In genomic region chr3:94314218-94314883, GRCh38 we compare ENCODE assay signal across 21 cellular contexts.
DNase-seq lines count a peak whose midpoint lies in the region; ATAC-seq, FAIRE-seq and TF ChIP-seq lines count a peak whose summit lies in the region.
"Had no signal": no experiment of that assay in that cellular context is flagged by ENCODE, and none has a peak within 500 bp of the region (broad histone marks: within the 10 kb centered on the region; RNA-seq: fewer than 3 reads in every experiment).

No MANE protein-coding gene starts in this region.

- no peak for TF ChIP-seq CTCF in Calu3 (IDR thresholded peaks at IDR 0.05; ENCODE audit: unreplicated experiment)

- FAIRE-seq in colon (lab: Jason Lieb, UNC) = peak; percentile 88
- peak; percentile 81 for FAIRE-seq in small intestine (lab: Jason Lieb, UNC)
- FAIRE-seq: GM12892 had no signal

- ATAC-seq in left colon = peak; percentile 63
- no peak for ATAC-seq in HG02588 (IDR thresholded peaks at IDR 0.05; ENCODE audit: unreplicated experiment)
- ATAC-seq in HG02623 (IDR thresholded peaks at IDR 0.05; ENCODE audit: unreplicated experiment) = no peak
- ATAC-seq: HCT116 had no signal

- no peaks in the 10 kb centered on the region for H3K4me1 ChIP-seq in small intestine (ENCODE audit: control insufficient read depth in 2 of 2, insufficient read depth in 1 of 2, low read depth in 1 of 2, low read length in 1 of 2)
- H3K4me1 ChIP-seq: BE2C had no signal

- no peak overlapping the region for H3K4me3 ChIP-seq in small intestine (ENCODE audit: low read depth in 1 of 2, low read length in 2 of 2)
- H3K4me3 ChIP-seq: BLaER1 treated with 17β-estradiol and CSF1 and Interleukin-3, amounts not matched to agents 10 nM and 100 nM had no signal

- no peak for DNase-seq in HEK293T (ENCODE audit: extremely low spot score)
- no peak for DNase-seq in left colon
- DNase-seq in small intestine = no peak
- DNase-seq in Calu3 = no peak
- DNase-seq: ACHN; AML-193; BE2C; CD4-positive, alpha-beta T cell; CD8-positive, alpha-beta memory T cell; DND-41; GOT3; H9; HFFc6 had no signal

- no peak overlapping the region for H3K27ac Mint-ChIP-seq in Calu3 (ENCODE audit: unreplicated experiment)
- H3K27ac Mint-ChIP-seq: CD14-positive monocyte; CD4-positive, alpha-beta T cell; CD8-positive, alpha-beta memory T cell; H9; HFFc6 had no signal

- H3K4me1 Mint-ChIP-seq in Calu3 (ENCODE audit: low read depth, unreplicated experiment) = no peaks in the 10 kb centered on the region
- H3K4me1 Mint-ChIP-seq: CD14-positive monocyte; CD8-positive, alpha-beta memory T cell; H9 had no signal

- WGBS in small intestine, 3 donors = 24 to 66% (median 45%) methylated on average over 2 of the region's 2 CpGs

- no peak overlapping the region for H3K4me3 Mint-ChIP-seq in Calu3 (ENCODE audit: low read depth, unreplicated experiment)
- H3K4me3 Mint-ChIP-seq: CD14-positive monocyte; CD4-positive, alpha-beta T cell; CD8-positive, alpha-beta memory T cell; H9; HFFc6 had no signal

- no peaks in the 10 kb centered on the region for H3K36me3 ChIP-seq in small intestine (ENCODE audit: control insufficient read depth in 2 of 2, insufficient read depth in 2 of 2, low read length in 2 of 2)
- H3K36me3 ChIP-seq: BE2C; BLaER1 treated with 17β-estradiol and CSF1 and Interleukin-3, amounts not matched to agents 10 nM and 100 nM had no signal

- H3K9me3 Mint-ChIP-seq in Calu3 (ENCODE audit: low read depth, unreplicated experiment) = peaks cover 2% of the 10 kb centered on the region
- H3K9me3 Mint-ChIP-seq: H9, HFFc6 had no signal

- no peaks in the 10 kb centered on the region for H3K27me3 ChIP-seq in small intestine (ENCODE audit: control insufficient read depth in 2 of 2, insufficient read depth in 2 of 2, low read length in 2 of 2)
- H3K27me3 ChIP-seq: BE2C; BLaER1 treated with 17β-estradiol and CSF1 and Interleukin-3, amounts not matched to agents 10 nM and 100 nM had no signal

- CTCF ChIA-PET in HEK293T (lab: Yijun Ruan, JAX) = no interaction called here
- CTCF ChIA-PET in Calu3 (lab: Charles Lee) = no interaction called here

- no TSS peak for BruUV-seq in Calu3 (replicated peaks; lab: Mats Ljungman, UMichigan)

- POLR2A ChIA-PET in HEK293T (lab: Yijun Ruan, JAX) = no interaction called here

- H3K27ac ChIP-seq in small intestine (ENCODE audit: low read depth in 1 of 2, low read length in 1 of 2) = no peak overlapping the region
- H3K27ac ChIP-seq: 22Rv1; BLaER1 treated with 17β-estradiol and CSF1 and Interleukin-3, amounts not matched to agents 10 nM and 100 nM had no signal

- no peaks in the 10 kb centered on the region for H3K9me3 ChIP-seq in small intestine (ENCODE audit: control insufficient read depth, low read depth)
- H3K9me3 ChIP-seq: BE2C; BLaER1 treated with 17β-estradiol and CSF1 and Interleukin-3, amounts not matched to agents 10 nM and 100 nM had no signal

- H3K36me3 Mint-ChIP-seq in Calu3 (ENCODE audit: insufficient read depth, unreplicated experiment) = no peaks in the 10 kb centered on the region
- H3K36me3 Mint-ChIP-seq: CD14-positive monocyte; CD8-positive, alpha-beta memory T cell had no signal

- H3K27me3 Mint-ChIP-seq in Calu3 (ENCODE audit: unreplicated experiment) = no peaks in the 10 kb centered on the region
- H3K27me3 Mint-ChIP-seq: CD4-positive, alpha-beta T cell; CD8-positive, alpha-beta memory T cell had no signal

- intact Hi-C loops in left colon (cut with DNase I, micrococcal nuclease) (no loop called here), Calu3 (cut with micrococcal nuclease; ENCODE audit: unreplicated experiment) (no loop called here)

TF ChIP-seq in HEK293T, 16 proteins besides CTCF, POLR2A, EP300 and RAD21:
- TF ChIP-seq PKNOX1 (IDR thresholded peaks at IDR 0.05) (peak; percentile 49; the same call in 1 of the 2 replicates), HDGF (IDR thresholded peaks at IDR 0.05; ENCODE audit: borderline replicate concordance) (no peak)
